In the genomic region with DNA sequence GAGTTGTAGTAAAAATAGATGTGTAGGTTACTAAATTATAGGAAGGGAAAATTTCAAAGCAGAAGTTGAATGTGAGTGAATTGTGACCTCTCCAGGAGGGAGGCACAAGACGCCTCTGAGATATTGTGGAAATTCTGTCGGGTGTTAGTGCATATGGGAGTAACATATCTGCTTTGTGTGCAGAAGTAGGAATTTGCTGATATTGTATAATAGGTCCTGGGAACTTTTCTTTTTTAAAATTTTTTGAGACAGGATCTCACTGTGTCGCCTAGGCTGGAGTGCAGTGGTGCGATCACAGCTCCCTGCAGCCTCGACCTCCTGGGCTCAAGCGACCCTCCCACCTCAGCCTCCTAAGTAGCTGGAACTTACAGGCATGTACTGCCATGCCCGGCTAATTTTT, we compare ENCODE assay signal across 37 cellular contexts.
"Had no signal": no experiment of that assay in that cellular context is flagged by ENCODE, and none has a peak within 500 bp of the region (broad histone marks: within the 10 kb centered on the region; RNA-seq: fewer than 3 reads in every experiment).

No MANE protein-coding gene starts in this region.

- H3K27me3 ChIP-seq: adrenal gland, breast epithelium, cardiac muscle cell had no signal

- FAIRE-seq: endometrium, frontal cortex had no signal

- H3K4me1 ChIP-seq: breast epithelium had no signal

- H3K9me3 Mint-ChIP-seq: activated B cell treated with CpG ODN at 0.5 μM for 24 hours; activated CD8-positive, alpha-beta T cell treated with anti-CD3 and anti-CD28 coated beads for 36 hours; activated naive CD4-positive, alpha-beta T cell treated with anti-CD3 and anti-CD28 coated beads for 36 hours; activated naive CD4-positive, alpha-beta T cell treated with anti-CD3 and anti-CD28 coated beads, Interleukin-2, amount 50 U/mL, for 24 hours; activated naive CD8-positive, alpha-beta T cell treated with anti-CD3 and anti-CD28 coated beads for 36 hours; activated naive CD8-positive, alpha-beta T cell treated with anti-CD3 and anti-CD28 coated beads, Interleukin-2, amount 50 U/mL, for 24 hours; activated T-helper 1 cell treated with anti-CD3 and anti-CD28 coated beads, Interleukin-12 subunit alpha, Interleukin-12 subunit beta, Interleukin-2, Interleukin-4 antibody, amounts not matched to agents 30 ng/mL and 10 ng/mL and 1 ng/mL, durations not matched to agents 14 hours and 24 hours and 36 hours; activated T-helper 2 cell treated with anti-CD3 and anti-CD28 coated beads, Interferon-gamma antibody, Interleukin-2, Interleukin-4, amounts not matched to agents 10 μg/mL and 5 μg/mL and 100 μg/mL, durations not matched to agents 14 hours and 24 hours and 36 hours; central memory CD8-positive, alpha-beta T cell; effector memory CD8-positive, alpha-beta T cell; T-helper 1 cell treated with Interleukin-12 subunit alpha and Interleukin-12 subunit beta and Interleukin-4 antibody, amounts not matched to agents 30 μg/mL and 1 μg/mL, for 36 hours had no signal

- H3K4me1 Mint-ChIP-seq: activated B cell treated with CpG ODN at 0.5 μM for 24 hours; brain; central memory CD8-positive, alpha-beta T cell had no signal

- H3K4me3 Mint-ChIP-seq: activated B cell treated with CpG ODN at 0.5 μM for 24 hours; activated CD8-positive, alpha-beta T cell treated with anti-CD3 and anti-CD28 coated beads for 36 hours; activated naive CD4-positive, alpha-beta T cell treated with anti-CD3 and anti-CD28 coated beads for 36 hours; activated naive CD4-positive, alpha-beta T cell treated with anti-CD3 and anti-CD28 coated beads, Interleukin-2, amount 50 U/mL, for 24 hours; activated naive CD8-positive, alpha-beta T cell treated with anti-CD3 and anti-CD28 coated beads for 36 hours; activated naive CD8-positive, alpha-beta T cell treated with anti-CD3 and anti-CD28 coated beads, Interleukin-2, amount 50 U/mL, for 24 hours; activated T-helper 1 cell treated with anti-CD3 and anti-CD28 coated beads, Interleukin-12 subunit alpha, Interleukin-12 subunit beta, Interleukin-2, Interleukin-4 antibody, amounts not matched to agents 30 ng/mL and 10 ng/mL and 1 ng/mL, durations not matched to agents 14 hours and 24 hours and 36 hours; brain; central memory CD8-positive, alpha-beta T cell; effector memory CD8-positive, alpha-beta T cell; T-helper 1 cell treated with Interleukin-12 subunit alpha and Interleukin-12 subunit beta and Interleukin-4 antibody, amounts not matched to agents 30 μg/mL and 1 μg/mL, for 36 hours; T-helper 2 cell treated with Interferon-gamma antibody and Interleukin-4, amounts not matched to agents 5 μg/mL and 100 μg/mL, for 36 hours had no signal

- DNase-seq: activated B cell treated with CpG ODN at 0.5 μM for 24 hours; activated CD4-positive, alpha-beta T cell treated with anti-CD3 and anti-CD28 coated beads for 48 hours; activated CD4-positive, alpha-beta T cell treated with anti-CD3 and anti-CD28 coated beads, Interleukin-2, amount 50 U/mL, for 1 hour; activated CD4-positive, alpha-beta T cell treated with anti-CD3 and anti-CD28 coated beads, Interleukin-2, amount 50 U/mL, for 48 hours; activated CD8-positive, alpha-beta memory T cell treated with anti-CD3 and anti-CD28 coated beads for 24 hours; activated CD8-positive, alpha-beta T cell treated with anti-CD3 and anti-CD28 coated beads for 36 hours; activated effector memory CD4-positive, alpha-beta T cell treated with anti-CD3 and anti-CD28 coated beads, Interleukin-2, amount 50 U/mL, for 16 hours; activated naive CD4-positive, alpha-beta T cell treated with anti-CD3 and anti-CD28 coated beads for 36 hours; activated naive CD8-positive, alpha-beta T cell treated with anti-CD3 and anti-CD28 coated beads for 36 hours; activated naive CD8-positive, alpha-beta T cell treated with anti-CD3 and anti-CD28 coated beads, Interleukin-2, amount 50 U/mL, for 24 hours; activated T-cell treated with anti-CD3 and anti-CD28 coated beads, Interleukin-2, amount 50 U/mL, for 1 hour; activated T-cell treated with anti-CD3 and anti-CD28 coated beads, Interleukin-2, amount 50 U/mL, for 48 hours; adrenal gland; amygdala; aorta; dermis blood vessel endothelial cell; effector CD4-positive, alpha-beta T cell; effector memory CD8-positive, alpha-beta T cell; foreskin fibroblast; head of caudate nucleus; hippocampal formation; T1000; WERI-Rb-1 had no signal

- H3K27ac ChIP-seq: breast epithelium, cardiac muscle cell, coronary artery, WERI-Rb-1 had no signal

- H3K9me3 ChIP-seq: adrenal gland, breast epithelium had no signal

- H3K4me3 ChIP-seq: adrenal gland, breast epithelium, cardiac muscle cell, coronary artery had no signal

- H3K27me3 Mint-ChIP-seq: activated B cell treated with CpG ODN at 0.5 μM for 24 hours; activated CD8-positive, alpha-beta T cell treated with anti-CD3 and anti-CD28 coated beads for 36 hours; activated naive CD4-positive, alpha-beta T cell treated with anti-CD3 and anti-CD28 coated beads, Interleukin-2, amount 50 U/mL, for 24 hours; activated naive CD8-positive, alpha-beta T cell treated with anti-CD3 and anti-CD28 coated beads for 36 hours; activated naive CD8-positive, alpha-beta T cell treated with anti-CD3 and anti-CD28 coated beads, Interleukin-2, amount 50 U/mL, for 24 hours; brain; central memory CD8-positive, alpha-beta T cell; effector memory CD8-positive, alpha-beta T cell had no signal

- H3K27ac Mint-ChIP-seq: activated B cell treated with CpG ODN at 0.5 μM for 24 hours; activated CD8-positive, alpha-beta T cell treated with anti-CD3 and anti-CD28 coated beads for 36 hours; activated naive CD4-positive, alpha-beta T cell treated with anti-CD3 and anti-CD28 coated beads for 36 hours; activated naive CD4-positive, alpha-beta T cell treated with anti-CD3 and anti-CD28 coated beads, Interleukin-2, amount 50 U/mL, for 24 hours; activated naive CD8-positive, alpha-beta T cell treated with anti-CD3 and anti-CD28 coated beads for 36 hours; activated naive CD8-positive, alpha-beta T cell treated with anti-CD3 and anti-CD28 coated beads, Interleukin-2, amount 50 U/mL, for 24 hours; activated T-helper 1 cell treated with anti-CD3 and anti-CD28 coated beads, Interleukin-12 subunit alpha, Interleukin-12 subunit beta, Interleukin-2, Interleukin-4 antibody, amounts not matched to agents 30 ng/mL and 10 ng/mL and 1 ng/mL, durations not matched to agents 14 hours and 24 hours and 36 hours; activated T-helper 2 cell treated with anti-CD3 and anti-CD28 coated beads, Interferon-gamma antibody, Interleukin-2, Interleukin-4, amounts not matched to agents 10 μg/mL and 5 μg/mL and 100 μg/mL, durations not matched to agents 14 hours and 24 hours and 36 hours; T-helper 1 cell treated with Interleukin-12 subunit alpha and Interleukin-12 subunit beta and Interleukin-4 antibody, amounts not matched to agents 30 μg/mL and 1 μg/mL, for 36 hours; T-helper 2 cell treated with Interferon-gamma antibody and Interleukin-4, amounts not matched to agents 5 μg/mL and 100 μg/mL, for 36 hours had no signal

- ATAC-seq: activated CD4-positive, CD25-positive, alpha-beta regulatory T cell treated with anti-CD3 and anti-CD28 coated beads, Interleukin-2, amount 50 U/mL, for 24 hours; activated CD8-positive, alpha-beta T cell treated with anti-CD3 and anti-CD28 coated beads for 36 hours; activated naive CD8-positive, alpha-beta T cell treated with anti-CD3 and anti-CD28 coated beads, Interleukin-2, amount 50 U/mL, for 24 hours; effector memory CD8-positive, alpha-beta T cell; esophagus mucosa had no signal
